In the genomic region with DNA sequence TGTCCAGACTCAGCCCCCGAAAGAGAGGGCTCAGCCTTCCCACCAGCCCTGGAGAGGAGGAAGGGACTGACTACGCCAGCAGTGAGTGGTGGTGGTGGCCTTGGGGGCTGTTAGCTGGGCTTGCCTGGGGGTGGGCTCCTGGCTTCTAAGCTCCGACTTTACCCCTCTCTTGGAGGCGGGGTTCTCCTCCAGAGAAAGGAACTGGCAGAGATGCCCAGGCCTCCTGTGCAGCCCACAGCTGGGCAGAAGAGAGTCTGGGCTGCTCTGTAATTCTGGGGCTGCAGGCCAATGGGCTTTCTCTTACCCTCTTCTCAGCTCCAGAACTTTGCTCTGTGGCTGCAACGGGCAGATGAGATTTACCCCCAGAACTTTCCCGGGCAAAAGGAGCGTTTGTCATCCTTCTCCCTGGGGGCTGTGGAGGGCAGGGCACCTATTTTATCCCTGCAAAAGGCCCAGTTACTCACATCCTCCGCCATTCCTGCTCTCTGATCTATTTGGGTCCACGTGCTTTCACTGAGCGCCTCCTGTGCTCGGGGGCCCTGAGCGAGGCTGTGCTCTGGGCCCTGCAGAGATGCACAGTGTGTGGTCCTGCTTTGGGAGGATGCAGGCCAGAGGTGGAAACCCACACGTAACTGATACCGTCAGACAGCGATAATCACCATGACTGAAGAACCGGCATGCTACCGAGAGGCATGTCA, we compare ENCODE assay signal across 1 cellular context.
TF ChIP-seq lines count a peak whose summit lies in the region.

No MANE protein-coding gene starts in this region.

TF ChIP-seq in H1, 55 proteins besides CTCF, POLR2A, EP300 and RAD21:
- TF ChIP-seq E2F6 (IDR thresholded peaks at IDR 0.05) (peak; percentile 81), POU5F1 (IDR thresholded peaks at IDR 0.05; ENCODE audit: low read depth, low read length) (no peak), MAX (IDR thresholded peaks at IDR 0.05) (peak; percentile 87), YY1 (IDR thresholded peaks at IDR 0.05; ENCODE audit: low read depth, low read length) (peak; percentile 10; the same call in 1 of the 2 replicates), TAF7 (optimal IDR thresholded peaks at IDR 0.05; ENCODE audit: borderline replicate concordance, low read depth, low read length) (no peak), TEAD4 (IDR thresholded peaks at IDR 0.05; ENCODE audit: low read depth, low read length) (no peak), PHF8 (conservative IDR thresholded peaks at IDR 0.05; ENCODE audit: low read depth, low read length) (peak; percentile 21; the same call in 1 of the 2 replicates), KDM5A (IDR thresholded peaks at IDR 0.05; ENCODE audit: low read length) (no peak), FOSL1 (IDR thresholded peaks at IDR 0.05; ENCODE audit: insufficient read depth, low read depth, low read length) (no peak), BRCA1 (IDR thresholded peaks at IDR 0.05; ENCODE audit: low read depth, low read length) (no peak), TBP (IDR thresholded peaks at IDR 0.05; ENCODE audit: low read depth, low read length) (no peak), RFX5 (IDR thresholded peaks at IDR 0.05; ENCODE audit: borderline replicate concordance, low read depth, low read length) (no peak), CHD2 (IDR thresholded peaks at IDR 0.05; ENCODE audit: low read length) (no peak), POLR2AphosphoS5 (IDR thresholded peaks at IDR 0.05; ENCODE audit: low read depth, low read length) (peak; percentile 37), CBX8 (IDR thresholded peaks at IDR 0.05; ENCODE audit: borderline replicate concordance, low read depth, low read length) (no peak), HDAC2 (IDR thresholded peaks at IDR 0.05; ENCODE audit: borderline replicate concordance in 1 of 2, low read depth in 2 of 2, low read length in 2 of 2) (no peak), SAP30 (IDR thresholded peaks at IDR 0.05; ENCODE audit: insufficient read depth, insufficient replicate concordance, low read length) (peak; percentile 29), RBBP5 (IDR thresholded peaks at IDR 0.05; ENCODE audit: borderline replicate concordance, low read depth, low read length) (no peak), SP2 (IDR thresholded peaks at IDR 0.05; ENCODE audit: low read length) (no peak), KDM4A (IDR thresholded peaks at IDR 0.05; ENCODE audit: low read depth, low read length, severe bottlenecking) (no peak), TCF12 (IDR thresholded peaks at IDR 0.05; ENCODE audit: low read depth, low read length) (no peak), SRF (IDR thresholded peaks at IDR 0.05; ENCODE audit: low read depth, low read length) (no peak), USF2 (IDR thresholded peaks at IDR 0.05; ENCODE audit: low read length) (no peak), SP4 (IDR thresholded peaks at IDR 0.05; ENCODE audit: low read length) (no peak)
- TF ChIP-seq, protein P1, sequence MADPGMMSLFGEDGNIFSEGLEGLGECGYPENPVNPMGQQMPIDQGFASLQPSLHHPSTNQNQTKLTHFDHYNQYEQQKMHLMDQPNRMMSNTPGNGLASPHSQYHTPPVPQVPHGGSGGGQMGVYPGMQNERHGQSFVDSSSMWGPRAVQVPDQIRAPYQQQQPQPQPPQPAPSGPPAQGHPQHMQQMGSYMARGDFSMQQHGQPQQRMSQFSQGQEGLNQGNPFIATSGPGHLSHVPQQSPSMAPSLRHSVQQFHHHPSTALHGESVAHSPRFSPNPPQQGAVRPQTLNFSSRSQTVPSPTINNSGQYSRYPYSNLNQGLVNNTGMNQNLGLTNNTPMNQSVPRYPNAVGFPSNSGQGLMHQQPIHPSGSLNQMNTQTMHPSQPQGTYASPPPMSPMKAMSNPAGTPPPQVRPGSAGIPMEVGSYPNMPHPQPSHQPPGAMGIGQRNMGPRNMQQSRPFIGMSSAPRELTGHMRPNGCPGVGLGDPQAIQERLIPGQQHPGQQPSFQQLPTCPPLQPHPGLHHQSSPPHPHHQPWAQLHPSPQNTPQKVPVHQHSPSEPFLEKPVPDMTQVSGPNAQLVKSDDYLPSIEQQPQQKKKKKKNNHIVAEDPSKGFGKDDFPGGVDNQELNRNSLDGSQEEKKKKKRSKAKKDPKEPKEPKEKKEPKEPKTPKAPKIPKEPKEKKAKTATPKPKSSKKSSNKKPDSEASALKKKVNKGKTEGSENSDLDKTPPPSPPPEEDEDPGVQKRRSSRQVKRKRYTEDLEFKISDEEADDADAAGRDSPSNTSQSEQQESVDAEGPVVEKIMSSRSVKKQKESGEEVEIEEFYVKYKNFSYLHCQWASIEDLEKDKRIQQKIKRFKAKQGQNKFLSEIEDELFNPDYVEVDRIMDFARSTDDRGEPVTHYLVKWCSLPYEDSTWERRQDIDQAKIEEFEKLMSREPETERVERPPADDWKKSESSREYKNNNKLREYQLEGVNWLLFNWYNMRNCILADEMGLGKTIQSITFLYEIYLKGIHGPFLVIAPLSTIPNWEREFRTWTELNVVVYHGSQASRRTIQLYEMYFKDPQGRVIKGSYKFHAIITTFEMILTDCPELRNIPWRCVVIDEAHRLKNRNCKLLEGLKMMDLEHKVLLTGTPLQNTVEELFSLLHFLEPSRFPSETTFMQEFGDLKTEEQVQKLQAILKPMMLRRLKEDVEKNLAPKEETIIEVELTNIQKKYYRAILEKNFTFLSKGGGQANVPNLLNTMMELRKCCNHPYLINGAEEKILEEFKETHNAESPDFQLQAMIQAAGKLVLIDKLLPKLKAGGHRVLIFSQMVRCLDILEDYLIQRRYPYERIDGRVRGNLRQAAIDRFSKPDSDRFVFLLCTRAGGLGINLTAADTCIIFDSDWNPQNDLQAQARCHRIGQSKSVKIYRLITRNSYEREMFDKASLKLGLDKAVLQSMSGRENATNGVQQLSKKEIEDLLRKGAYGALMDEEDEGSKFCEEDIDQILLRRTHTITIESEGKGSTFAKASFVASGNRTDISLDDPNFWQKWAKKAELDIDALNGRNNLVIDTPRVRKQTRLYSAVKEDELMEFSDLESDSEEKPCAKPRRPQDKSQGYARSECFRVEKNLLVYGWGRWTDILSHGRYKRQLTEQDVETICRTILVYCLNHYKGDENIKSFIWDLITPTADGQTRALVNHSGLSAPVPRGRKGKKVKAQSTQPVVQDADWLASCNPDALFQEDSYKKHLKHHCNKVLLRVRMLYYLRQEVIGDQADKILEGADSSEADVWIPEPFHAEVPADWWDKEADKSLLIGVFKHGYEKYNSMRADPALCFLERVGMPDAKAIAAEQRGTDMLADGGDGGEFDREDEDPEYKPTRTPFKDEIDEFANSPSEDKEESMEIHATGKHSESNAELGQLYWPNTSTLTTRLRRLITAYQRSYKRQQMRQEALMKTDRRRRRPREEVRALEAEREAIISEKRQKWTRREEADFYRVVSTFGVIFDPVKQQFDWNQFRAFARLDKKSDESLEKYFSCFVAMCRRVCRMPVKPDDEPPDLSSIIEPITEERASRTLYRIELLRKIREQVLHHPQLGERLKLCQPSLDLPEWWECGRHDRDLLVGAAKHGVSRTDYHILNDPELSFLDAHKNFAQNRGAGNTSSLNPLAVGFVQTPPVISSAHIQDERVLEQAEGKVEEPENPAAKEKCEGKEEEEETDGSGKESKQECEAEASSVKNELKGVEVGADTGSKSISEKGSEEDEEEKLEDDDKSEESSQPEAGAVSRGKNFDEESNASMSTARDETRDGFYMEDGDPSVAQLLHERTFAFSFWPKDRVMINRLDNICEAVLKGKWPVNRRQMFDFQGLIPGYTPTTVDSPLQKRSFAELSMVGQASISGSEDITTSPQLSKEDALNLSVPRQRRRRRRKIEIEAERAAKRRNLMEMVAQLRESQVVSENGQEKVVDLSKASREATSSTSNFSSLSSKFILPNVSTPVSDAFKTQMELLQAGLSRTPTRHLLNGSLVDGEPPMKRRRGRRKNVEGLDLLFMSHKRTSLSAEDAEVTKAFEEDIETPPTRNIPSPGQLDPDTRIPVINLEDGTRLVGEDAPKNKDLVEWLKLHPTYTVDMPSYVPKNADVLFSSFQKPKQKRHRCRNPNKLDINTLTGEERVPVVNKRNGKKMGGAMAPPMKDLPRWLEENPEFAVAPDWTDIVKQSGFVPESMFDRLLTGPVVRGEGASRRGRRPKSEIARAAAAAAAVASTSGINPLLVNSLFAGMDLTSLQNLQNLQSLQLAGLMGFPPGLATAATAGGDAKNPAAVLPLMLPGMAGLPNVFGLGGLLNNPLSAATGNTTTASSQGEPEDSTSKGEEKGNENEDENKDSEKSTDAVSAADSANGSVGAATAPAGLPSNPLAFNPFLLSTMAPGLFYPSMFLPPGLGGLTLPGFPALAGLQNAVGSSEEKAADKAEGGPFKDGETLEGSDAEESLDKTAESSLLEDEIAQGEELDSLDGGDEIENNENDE (IDR thresholded peaks at IDR 0.05; ENCODE audit: insufficient replicate concordance, low read length): no peak
- TF ChIP-seq, protein P2, sequence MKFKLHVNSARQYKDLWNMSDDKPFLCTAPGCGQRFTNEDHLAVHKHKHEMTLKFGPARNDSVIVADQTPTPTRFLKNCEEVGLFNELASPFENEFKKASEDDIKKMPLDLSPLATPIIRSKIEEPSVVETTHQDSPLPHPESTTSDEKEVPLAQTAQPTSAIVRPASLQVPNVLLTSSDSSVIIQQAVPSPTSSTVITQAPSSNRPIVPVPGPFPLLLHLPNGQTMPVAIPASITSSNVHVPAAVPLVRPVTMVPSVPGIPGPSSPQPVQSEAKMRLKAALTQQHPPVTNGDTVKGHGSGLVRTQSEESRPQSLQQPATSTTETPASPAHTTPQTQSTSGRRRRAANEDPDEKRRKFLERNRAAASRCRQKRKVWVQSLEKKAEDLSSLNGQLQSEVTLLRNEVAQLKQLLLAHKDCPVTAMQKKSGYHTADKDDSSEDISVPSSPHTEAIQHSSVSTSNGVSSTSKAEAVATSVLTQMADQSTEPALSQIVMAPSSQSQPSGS (IDR thresholded peaks at IDR 0.05; ENCODE audit: low read length): 0 out of 2 replicates have a peak, but pooled peaks have one; percentile 3
